11 cellular contexts compared by ENCODE assay signal in the genomic region with DNA sequence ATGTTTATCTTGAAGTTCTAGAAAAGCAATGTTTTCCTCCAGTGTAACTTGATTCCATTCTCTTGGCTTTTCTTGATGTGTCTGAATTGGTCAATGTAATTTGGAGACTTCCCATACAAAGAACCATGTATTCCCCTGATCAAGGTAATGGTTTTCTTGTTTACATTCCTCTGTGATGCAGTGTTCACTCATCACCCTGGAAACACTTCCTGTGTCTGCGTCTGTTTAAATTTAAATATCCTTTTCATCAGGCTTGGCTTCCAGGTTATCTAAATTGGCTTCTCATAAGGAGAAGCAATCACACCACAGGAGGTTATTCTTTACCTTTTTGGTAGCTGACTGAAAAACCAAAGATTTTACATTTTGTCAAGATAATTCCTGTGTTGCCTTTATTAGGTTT.
DNase-seq lines count a peak whose midpoint lies in the region; ATAC-seq and TF ChIP-seq lines count a peak whose summit lies in the region.
"Had no signal": no experiment of that assay in that cellular context is flagged by ENCODE, and none has a peak within 500 bp of the region (broad histone marks: within the 10 kb centered on the region; RNA-seq: fewer than 3 reads in every experiment).

No MANE protein-coding gene starts in this region.

- H3K4me3 Mint-ChIP-seq in endodermal cell = no peak overlapping the region
- H3K4me3 Mint-ChIP-seq: activated naive CD8-positive, alpha-beta T cell had no signal

- no peaks in the 10 kb centered on the region for H3K36me3 Mint-ChIP-seq in endodermal cell (ENCODE audit: low read depth)
- H3K36me3 Mint-ChIP-seq: activated naive CD8-positive, alpha-beta T cell had no signal

- H3K4me3 ChIP-seq in endodermal cell (ENCODE audit: low read length) (peak overlapping the region; percentile 25), osteoblast (ENCODE audit: insufficient read depth, low read length) (no peak overlapping the region)
- H3K4me3 ChIP-seq: heart right ventricle had no signal

- H3K4me2 ChIP-seq in osteoblast (ENCODE audit: insufficient read depth, low read length) = no peak overlapping the region

- 13 to 40% methylated on average over 1 of the region's 1 CpG for WGBS in endodermal cell (ENCODE audit: insufficient coverage in 1 of 2, insufficient read length in 1 of 2), 2 experiments

- no peak overlapping the region for H3K9ac ChIP-seq in endodermal cell (ENCODE audit: extremely low read depth, low read length, poor library complexity, severe bottlenecking)

- no peak for TF ChIP-seq CTCF in endodermal cell (conservative IDR thresholded peaks at IDR 0.05)
- no peak for TF ChIP-seq CTCF in osteoblast (IDR thresholded peaks at IDR 0.05; ENCODE audit: extremely low read depth, low read depth, low read length)

- H3K36me3 ChIP-seq in endodermal cell (ENCODE audit: control insufficient read depth, insufficient read depth, low read length) (no peaks in the 10 kb centered on the region), osteoblast (ENCODE audit: insufficient read depth, low read length) (no peaks in the 10 kb centered on the region)
- H3K36me3 ChIP-seq: heart right ventricle had no signal

- peaks cover 19% of the 10 kb centered on the region for H3K27me3 Mint-ChIP-seq in endodermal cell (ENCODE audit: insufficient read depth)

- H3K27ac ChIP-seq in endodermal cell (ENCODE audit: low read depth, low read length) (peak overlapping the region; percentile 45), osteoblast (ENCODE audit: low read depth, low read length) (no peak overlapping the region)
- H3K27ac ChIP-seq: heart right ventricle had no signal

- H4K20me1 ChIP-seq in osteoblast (ENCODE audit: insufficient read depth, low read length) = no peaks in the 10 kb centered on the region

- H3K4me1 ChIP-seq in endodermal cell (ENCODE audit: control insufficient read depth, insufficient read depth, low read length) (peaks cover 11% of the 10 kb centered on the region), osteoblast (ENCODE audit: insufficient read depth, low read length) (peaks cover 8% of the 10 kb centered on the region)
- H3K4me1 ChIP-seq: heart right ventricle had no signal

- ATAC-seq in GM18511 (IDR thresholded peaks at IDR 0.05; ENCODE audit: unreplicated experiment) (no peak), GM19035 (IDR thresholded peaks at IDR 0.05; ENCODE audit: unreplicated experiment) (no peak)

- H3K27ac Mint-ChIP-seq in endodermal cell = peak overlapping the region; percentile 6
- H3K27ac Mint-ChIP-seq: activated naive CD8-positive, alpha-beta T cell had no signal

- no peaks in the 10 kb centered on the region for H3K79me2 ChIP-seq in osteoblast (ENCODE audit: insufficient read depth, low read length)

- peak; percentile 77 for DNase-seq in H4 (ENCODE audit: low spot score)
- peak; percentile 1 for DNase-seq in NCI-H2196 treated with DMSO at 0.1 percent for 48 hours (lab: John Stamatoyannopoulos, UW; ENCODE audit: unreplicated experiment)
- no peak for DNase-seq in endodermal cell
- DNase-seq in osteoblast (ENCODE audit: insufficient read length, low spot score, missing footprints) = peak; percentile 59
- no peak for DNase-seq in activated gamma-delta T cell (lab: John Stamatoyannopoulos, UW)
- DNase-seq: heart right ventricle, NCI-H187, T-helper 9 cell had no signal

- no peaks in the 10 kb centered on the region for H3K9me3 Mint-ChIP-seq in endodermal cell

- peaks cover 19% of the 10 kb centered on the region for H3K4me1 Mint-ChIP-seq in endodermal cell

- H3K27me3 ChIP-seq in endodermal cell (ENCODE audit: control insufficient read depth, insufficient read depth, low read length, poor library complexity, severe bottlenecking) = no peaks in the 10 kb centered on the region
- no peaks in the 10 kb centered on the region for H3K27me3 ChIP-seq in osteoblast (ENCODE audit: insufficient read depth, low read length)

- H2AFZ ChIP-seq in osteoblast (ENCODE audit: low read length) = no peak overlapping the region

- peaks cover 3% of the 10 kb centered on the region for H3K9me3 ChIP-seq in endodermal cell (ENCODE audit: control insufficient read depth, low read length)
- H3K9me3 ChIP-seq in osteoblast (ENCODE audit: low read depth, low read length) = no peaks in the 10 kb centered on the region

Comparison
In these comparisons a context has a peak if more than half of its experiments do, and no peak if none do; other contexts are left out.
1. DNase-seq: peak in H4 (single experiment), NCI-H2196 treated with DMSO at 0.1 percent for 48 hours (single experiment) and osteoblast (single experiment); none in endodermal cell (single experiment) and activated gamma-delta T cell (single experiment).